ENCODE assay signal across 29 cellular contexts in genomic region chr10:35937538-35937937, GRCh38.
"Had no signal": no experiment of that assay in that cellular context is flagged by ENCODE, and none has a peak within 500 bp of the region (broad histone marks: within the 10 kb centered on the region; RNA-seq: fewer than 3 reads in every experiment).

No MANE protein-coding gene starts in this region.

- H3K4me1 ChIP-seq: breast epithelium had no signal

- H3K27me3 ChIP-seq: body of pancreas, brain microvascular endothelial cell, breast epithelium had no signal

- H3K27ac ChIP-seq: body of pancreas, brain microvascular endothelial cell, breast epithelium, VCaP had no signal

- H3K4me3 ChIP-seq: body of pancreas, breast epithelium had no signal

- H3K36me3 ChIP-seq: brain microvascular endothelial cell, breast epithelium had no signal

- ATAC-seq: activated CD8-positive, alpha-beta memory T cell treated with anti-CD3 and anti-CD28 coated beads, Interleukin-2, amount 10 ng/mL, durations not matched to agents 7 days and 5 days; activated CD8-positive, alpha-beta T cell treated with anti-CD3 and anti-CD28 coated beads, Interleukin-2, amount 10 ng/mL, durations not matched to agents 7 days and 5 days; activated naive CD8-positive, alpha-beta T cell treated with anti-CD3 and anti-CD28 coated beads, Interleukin-2, amount 50 U/mL, for 24 hours; body of pancreas had no signal

- DNase-seq: activated B cell treated with CpG ODN at 0.5 μM for 24 hours; activated CD4-positive, alpha-beta memory T cell treated with anti-CD3 and anti-CD28 coated beads for 36 hours; activated CD4-positive, alpha-beta T cell treated with anti-CD3 and anti-CD28 coated beads for 4 hours; activated CD4-positive, alpha-beta T cell treated with anti-CD3 and anti-CD28 coated beads, Interleukin-2, amount 10 ng/mL, durations not matched to agents 24 days and 14 days; activated CD4-positive, alpha-beta T cell treated with anti-CD3 and anti-CD28 coated beads, Interleukin-2, amount 50 U/mL, for 1 hour; activated CD4-positive, alpha-beta T cell treated with anti-CD3 and anti-CD28 coated beads, Interleukin-2, amount 50 U/mL, for 4 hours; activated CD4-positive, CD25-positive, alpha-beta regulatory T cell treated with anti-CD3 and anti-CD28 coated beads, Interleukin-2, amount 50 U/mL, for 72 hours; activated CD8-positive, alpha-beta memory T cell treated with anti-CD3 and anti-CD28 coated beads for 24 hours; activated CD8-positive, alpha-beta memory T cell treated with anti-CD3 and anti-CD28 coated beads, Interleukin-2, amount 10 ng/mL, durations not matched to agents 7 days and 5 days; activated CD8-positive, alpha-beta memory T cell treated with anti-CD3 and anti-CD28 coated beads, Interleukin-2, amount 50 U/mL, for 48 hours; activated CD8-positive, alpha-beta T cell treated with anti-CD3 and anti-CD28 coated beads, Interleukin-2, amount 10 ng/mL, durations not matched to agents 7 days and 5 days; activated effector memory CD4-positive, alpha-beta T cell treated with Interleukin-2 at 50 U/mL for 16 hours; activated gamma-delta T cell; activated naive CD4-positive, alpha-beta T cell treated with anti-CD3 and anti-CD28 coated beads, Interleukin-2, amount 10 ng/mL, durations not matched to agents 7 days and 5 days; activated naive CD4-positive, alpha-beta T cell treated with Interleukin-2 at 50 U/mL for 16 hours; activated naive CD8-positive, alpha-beta T cell treated with anti-CD3 and anti-CD28 coated beads, Interleukin-2, amount 10 ng/mL, durations not matched to agents 7 days and 5 days; activated naive CD8-positive, alpha-beta T cell treated with anti-CD3 and anti-CD28 coated beads, Interleukin-2, amount 50 U/mL, for 24 hours; activated T-cell treated with anti-CD3 and anti-CD28 coated beads, Interleukin-2, amount 50 U/mL, for 24 hours; activated T-cell treated with anti-CD3 and anti-CD28 coated beads, Interleukin-2, amount 50 U/mL, for 48 hours; aorta; body of pancreas; brain microvascular endothelial cell; central memory CD4-positive, alpha-beta T cell; SW 1271; T-helper 1 cell; T-helper 2 cell; T-helper 9 cell had no signal

- H3K9me3 ChIP-seq: body of pancreas, breast epithelium had no signal
